1 cellular context compared by ENCODE assay signal in genomic region chr16:82031116-82032084, GRCh38.
A peak's percentile ranks its signal among the peaks of the same experiment; 100 is the strongest.
TF ChIP-seq lines count a peak whose summit lies in the region.

No MANE protein-coding gene starts in this region.

TF ChIP-seq in IMR-90, 13 proteins besides CTCF, POLR2A, EP300 and RAD21 (continued from another document):
- TF ChIP-seq, protein P1, sequence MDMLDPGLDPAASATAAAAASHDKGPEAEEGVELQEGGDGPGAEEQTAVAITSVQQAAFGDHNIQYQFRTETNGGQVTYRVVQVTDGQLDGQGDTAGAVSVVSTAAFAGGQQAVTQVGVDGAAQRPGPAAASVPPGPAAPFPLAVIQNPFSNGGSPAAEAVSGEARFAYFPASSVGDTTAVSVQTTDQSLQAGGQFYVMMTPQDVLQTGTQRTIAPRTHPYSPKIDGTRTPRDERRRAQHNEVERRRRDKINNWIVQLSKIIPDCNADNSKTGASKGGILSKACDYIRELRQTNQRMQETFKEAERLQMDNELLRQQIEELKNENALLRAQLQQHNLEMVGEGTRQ (IDR thresholded peaks at IDR 0.05; ENCODE audit: low read depth, low read length): no peak
- TF ChIP-seq MAFK (IDR thresholded peaks at IDR 0.05; ENCODE audit: low read depth, low read length): no peak
- TF ChIP-seq MAZ (IDR thresholded peaks at IDR 0.05; ENCODE audit: borderline replicate concordance, low read depth, low read length): no peak
- no peak for TF ChIP-seq RFX5 (IDR thresholded peaks at IDR 0.05; ENCODE audit: low read depth, low read length)
- no peak for TF ChIP-seq MXI1 (IDR thresholded peaks at IDR 0.05; ENCODE audit: borderline replicate concordance, low read depth, low read length)
- TF ChIP-seq SMC3 (IDR thresholded peaks at IDR 0.05; ENCODE audit: low read depth, low read length): peak; percentile 41
- peak; percentile 47 for TF ChIP-seq CEBPB (IDR thresholded peaks at IDR 0.05; ENCODE audit: low read depth, low read length)
- TF ChIP-seq RCOR1 (IDR thresholded peaks at IDR 0.05; ENCODE audit: insufficient replicate concordance, low read length): no peak
- no peak for TF ChIP-seq FOS (IDR thresholded peaks at IDR 0.05; ENCODE audit: low read depth, low read length)
- no peak for TF ChIP-seq CHD1 (IDR thresholded peaks at IDR 0.05; ENCODE audit: low read depth, low read length)
- TF ChIP-seq NFE2L2 (IDR thresholded peaks at IDR 0.05; ENCODE audit: low read depth, low read length): no peak
